In the genomic region with DNA sequence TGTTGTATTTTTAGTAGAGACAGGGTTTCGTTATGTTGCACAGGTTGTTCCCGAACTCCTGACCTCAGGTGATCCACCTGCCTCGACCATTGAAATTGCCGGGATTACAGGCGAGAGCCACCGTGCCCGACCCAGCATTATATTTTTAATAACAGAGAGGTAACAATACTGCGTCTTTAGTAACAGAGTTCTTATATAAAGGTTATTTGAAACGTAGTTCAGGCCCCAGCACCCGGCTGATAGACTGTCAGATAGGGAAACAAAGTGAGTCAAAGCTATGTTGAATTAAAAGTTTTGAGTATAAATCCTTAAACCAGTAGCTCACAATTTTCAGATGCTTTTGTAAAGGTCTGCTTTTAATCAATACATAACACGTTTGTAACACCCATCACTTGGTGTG, we compare ENCODE assay signal across 1 cellular context.
TF ChIP-seq lines count a peak whose summit lies in the region.

No MANE protein-coding gene starts in this region.

TF ChIP-seq in K562, 482 proteins besides CTCF, POLR2A, EP300 and RAD21:
- 0 out of 2 replicates have a peak, but pooled peaks have one; percentile 51 for TF ChIP-seq PPARD (CRISPR knock-in tag; IDR thresholded peaks at IDR 0.05)
- TF ChIP-seq ZNF165 (CRISPR knock-in tag; IDR thresholded peaks at IDR 0.05; ENCODE audit: borderline replicate concordance) = 0 out of 2 replicates have a peak, but pooled peaks have one; percentile 34
- TF ChIP-seq ZNF408 (CRISPR knock-in tag; IDR thresholded peaks at IDR 0.05; ENCODE audit: low read depth) = peak; percentile 87
- TF ChIP-seq TCF15 (CRISPR knock-in tag; IDR thresholded peaks at IDR 0.05) = 0 out of 2 replicates have a peak, but pooled peaks have one; percentile 83
- TF ChIP-seq, protein P1, sequence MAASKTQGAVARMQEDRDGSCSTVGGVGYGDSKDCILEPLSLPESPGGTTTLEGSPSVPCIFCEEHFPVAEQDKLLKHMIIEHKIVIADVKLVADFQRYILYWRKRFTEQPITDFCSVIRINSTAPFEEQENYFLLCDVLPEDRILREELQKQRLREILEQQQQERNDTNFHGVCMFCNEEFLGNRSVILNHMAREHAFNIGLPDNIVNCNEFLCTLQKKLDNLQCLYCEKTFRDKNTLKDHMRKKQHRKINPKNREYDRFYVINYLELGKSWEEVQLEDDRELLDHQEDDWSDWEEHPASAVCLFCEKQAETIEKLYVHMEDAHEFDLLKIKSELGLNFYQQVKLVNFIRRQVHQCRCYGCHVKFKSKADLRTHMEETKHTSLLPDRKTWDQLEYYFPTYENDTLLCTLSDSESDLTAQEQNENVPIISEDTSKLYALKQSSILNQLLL (CRISPR knock-in tag; IDR thresholded peaks at IDR 0.05; ENCODE audit: borderline replicate concordance) = peak; percentile 93
- peak; percentile 46; the same call in 1 of the 2 replicates for TF ChIP-seq ZFP30 (CRISPR knock-in tag; IDR thresholded peaks at IDR 0.05; ENCODE audit: borderline replicate concordance)
- peak; percentile 80; the same call in 1 of the 2 replicates for TF ChIP-seq MTF1 (CRISPR knock-in tag; IDR thresholded peaks at IDR 0.05; ENCODE audit: borderline replicate concordance)
- TF ChIP-seq NFIX (CRISPR knock-in tag; IDR thresholded peaks at IDR 0.05; ENCODE audit: low read depth) = peak; percentile 47
- peak; percentile 62; the same call in 1 of the 2 replicates for TF ChIP-seq ZNF707 (CRISPR knock-in tag; conservative IDR thresholded peaks at IDR 0.05)
